In the genomic region with DNA sequence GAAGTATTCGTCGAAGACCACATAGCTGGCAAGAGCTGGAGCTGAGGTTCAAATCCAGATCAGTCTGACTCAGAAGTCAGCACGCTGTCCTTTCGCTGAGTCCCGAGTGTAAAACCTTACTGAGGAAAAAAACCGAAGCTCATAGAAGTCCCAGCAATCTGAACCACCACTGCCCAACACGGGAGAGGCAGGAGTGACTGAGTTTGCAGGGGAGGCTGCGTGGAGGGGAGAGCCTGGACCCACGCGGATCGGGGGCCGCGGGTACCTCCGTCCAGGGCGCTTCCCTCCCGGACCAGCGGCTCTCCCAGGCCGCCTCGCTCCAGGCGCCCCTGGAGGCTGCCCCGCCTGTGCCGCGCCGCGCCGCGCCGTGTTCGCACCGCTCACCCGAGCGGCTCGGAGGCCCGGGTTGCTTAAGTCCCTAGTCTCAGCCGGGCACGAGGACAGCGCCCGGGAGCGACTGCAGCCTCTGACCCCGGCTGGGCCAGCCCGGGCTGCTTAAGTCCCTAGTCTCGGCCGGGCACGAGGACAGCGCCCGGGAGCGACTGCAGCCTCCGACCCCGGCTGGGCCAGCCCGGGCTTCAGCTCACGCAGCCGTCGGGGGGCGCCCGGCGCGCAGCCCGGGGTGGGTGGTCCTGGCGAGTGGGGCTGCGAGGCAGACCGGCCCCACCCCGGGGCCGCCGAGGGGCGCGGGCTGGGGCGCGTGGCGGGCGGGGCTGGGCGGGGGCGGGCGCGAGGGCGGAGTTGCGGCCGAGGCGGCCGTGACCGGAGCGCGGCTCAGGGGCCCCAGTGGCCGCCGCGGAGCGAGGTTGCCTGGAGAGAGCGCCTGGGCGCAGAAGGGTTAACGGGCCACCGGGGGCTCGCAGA, we compare ENCODE assay signal across 1 cellular context.
A peak's percentile ranks its signal among the peaks of the same experiment; 100 is the strongest.
TF ChIP-seq lines count a peak whose summit lies in the region.

Gene ADAMTSL4 (plus strand): TSS at position 777 of the 864 bp plus-strand sequence. CDS start 2,881 bp downstream, outside the sequence.

TF ChIP-seq in HepG2, 621 proteins besides CTCF, POLR2A, EP300 and RAD21 (continued from another document and continues in another):
- TF ChIP-seq ZBTB26 (CRISPR knock-in tag; IDR thresholded peaks at IDR 0.05; ENCODE audit: borderline replicate concordance) (no peak), ERF (CRISPR knock-in tag; IDR thresholded peaks at IDR 0.05) (peak; percentile 58; the same call in 1 of the 2 replicates), NFIB (CRISPR knock-in tag; IDR thresholded peaks at IDR 0.05; ENCODE audit: borderline replicate concordance) (no peak), ZSCAN30 (CRISPR knock-in tag; IDR thresholded peaks at IDR 0.05) (no peak; the same call in 1 of the 2 replicates), MXD1 (CRISPR knock-in tag; IDR thresholded peaks at IDR 0.05) (peak; percentile 27), NFKB2 (CRISPR knock-in tag; IDR thresholded peaks at IDR 0.05; ENCODE audit: borderline replicate concordance) (peak; percentile 83; the same call in 1 of the 2 replicates), ZNF329 (CRISPR knock-in tag; IDR thresholded peaks at IDR 0.05; ENCODE audit: low read depth) (0 out of 2 replicates have a peak, but pooled peaks have one; percentile 21), NONO (IDR thresholded peaks at IDR 0.05) (no peak), NONO (CRISPR knock-in tag; conservative IDR thresholded peaks at IDR 0.05) (0 out of 2 replicates have a peak, but pooled peaks have one; percentile 2), RBM39 (IDR thresholded peaks at IDR 0.05; ENCODE audit: low read depth, low read length, poor library complexity, severe bottlenecking) (peak; percentile 62), ZNF430 (CRISPR knock-in tag; IDR thresholded peaks at IDR 0.05) (peak; percentile 48; the same call in 1 of the 2 replicates), GRHL1 (CRISPR knock-in tag; conservative IDR thresholded peaks at IDR 0.05) (no peak), SUZ12 (IDR thresholded peaks at IDR 0.05; ENCODE audit: low read depth, low read length) (no peak), PPARG (CRISPR knock-in tag; conservative IDR thresholded peaks at IDR 0.05) (peak; percentile 11; the same call in 1 of the 2 replicates), NKX3-1 (CRISPR knock-in tag; IDR thresholded peaks at IDR 0.05) (0 out of 2 replicates have a peak, but pooled peaks have one; percentile 79), ZNF770 (CRISPR knock-in tag; IDR thresholded peaks at IDR 0.05) (peak; percentile 68), STAG1 (CRISPR knock-in tag; IDR thresholded peaks at IDR 0.05) (peak; percentile 25; the same call in 1 of the 2 replicates), ZGPAT (CRISPR knock-in tag; IDR thresholded peaks at IDR 0.05) (peak; percentile 77; the same call in 1 of the 2 replicates), SOX5 (CRISPR knock-in tag; IDR thresholded peaks at IDR 0.05; ENCODE audit: borderline replicate concordance) (peak; percentile 8; the same call in 1 of the 2 replicates), PHF8 (CRISPR knock-in tag; IDR thresholded peaks at IDR 0.05) (peak; percentile 52; the same call in 1 of the 2 replicates), ZSCAN21 (CRISPR knock-in tag; IDR thresholded peaks at IDR 0.05; ENCODE audit: borderline replicate concordance) (peak; percentile 40; the same call in 1 of the 2 replicates), DNMT3B (CRISPR knock-in tag; conservative IDR thresholded peaks at IDR 0.05) (0 out of 2 replicates have a peak, but pooled peaks have one; percentile 47), ZFP90 (CRISPR knock-in tag; IDR thresholded peaks at IDR 0.05; ENCODE audit: borderline replicate concordance) (peak; percentile 42; the same call in 1 of the 2 replicates), KDM2A (CRISPR knock-in tag; IDR thresholded peaks at IDR 0.05; ENCODE audit: borderline replicate concordance, low read depth) (peak; percentile 53), ZNF891 (CRISPR knock-in tag; IDR thresholded peaks at IDR 0.05) (peak; percentile 62), ZNF652 (CRISPR knock-in tag; IDR thresholded peaks at IDR 0.05; ENCODE audit: borderline replicate concordance, low read depth) (peak; percentile 74), CCDC6 (CRISPR knock-in tag; IDR thresholded peaks at IDR 0.05) (peak; percentile 65; the same call in 1 of the 2 replicates), MEF2D (CRISPR knock-in tag; IDR thresholded peaks at IDR 0.05) (no peak), ARID4A (CRISPR knock-in tag; IDR thresholded peaks at IDR 0.05; ENCODE audit: borderline replicate concordance) (peak; percentile 45; the same call in 1 of the 2 replicates), PREB (CRISPR knock-in tag; IDR thresholded peaks at IDR 0.05) (no peak), ZNF564 (CRISPR knock-in tag; IDR thresholded peaks at IDR 0.05) (peak; percentile 84), TSC22D2 (CRISPR knock-in tag; IDR thresholded peaks at IDR 0.05; ENCODE audit: borderline replicate concordance) (0 out of 2 replicates have a peak, but pooled peaks have one; percentile 45), IKZF4 (CRISPR knock-in tag; IDR thresholded peaks at IDR 0.05; ENCODE audit: borderline replicate concordance, low read depth, not compliant biosample characterization) (no peak), MAX (IDR thresholded peaks at IDR 0.05) (peak; percentile 71)
- TF ChIP-seq, protein P1, sequence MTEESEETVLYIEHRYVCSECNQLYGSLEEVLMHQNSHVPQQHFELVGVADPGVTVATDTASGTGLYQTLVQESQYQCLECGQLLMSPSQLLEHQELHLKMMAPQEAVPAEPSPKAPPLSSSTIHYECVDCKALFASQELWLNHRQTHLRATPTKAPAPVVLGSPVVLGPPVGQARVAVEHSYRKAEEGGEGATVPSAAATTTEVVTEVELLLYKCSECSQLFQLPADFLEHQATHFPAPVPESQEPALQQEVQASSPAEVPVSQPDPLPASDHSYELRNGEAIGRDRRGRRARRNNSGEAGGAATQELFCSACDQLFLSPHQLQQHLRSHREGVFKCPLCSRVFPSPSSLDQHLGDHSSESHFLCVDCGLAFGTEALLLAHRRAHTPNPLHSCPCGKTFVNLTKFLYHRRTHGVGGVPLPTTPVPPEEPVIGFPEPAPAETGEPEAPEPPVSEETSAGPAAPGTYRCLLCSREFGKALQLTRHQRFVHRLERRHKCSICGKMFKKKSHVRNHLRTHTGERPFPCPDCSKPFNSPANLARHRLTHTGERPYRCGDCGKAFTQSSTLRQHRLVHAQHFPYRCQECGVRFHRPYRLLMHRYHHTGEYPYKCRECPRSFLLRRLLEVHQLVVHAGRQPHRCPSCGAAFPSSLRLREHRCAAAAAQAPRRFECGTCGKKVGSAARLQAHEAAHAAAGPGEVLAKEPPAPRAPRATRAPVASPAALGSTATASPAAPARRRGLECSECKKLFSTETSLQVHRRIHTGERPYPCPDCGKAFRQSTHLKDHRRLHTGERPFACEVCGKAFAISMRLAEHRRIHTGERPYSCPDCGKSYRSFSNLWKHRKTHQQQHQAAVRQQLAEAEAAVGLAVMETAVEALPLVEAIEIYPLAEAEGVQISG (CRISPR knock-in tag; IDR thresholded peaks at IDR 0.05), result peak; percentile 69; the same call in 1 of the 2 replicates
- TF ChIP-seq, protein P2, sequence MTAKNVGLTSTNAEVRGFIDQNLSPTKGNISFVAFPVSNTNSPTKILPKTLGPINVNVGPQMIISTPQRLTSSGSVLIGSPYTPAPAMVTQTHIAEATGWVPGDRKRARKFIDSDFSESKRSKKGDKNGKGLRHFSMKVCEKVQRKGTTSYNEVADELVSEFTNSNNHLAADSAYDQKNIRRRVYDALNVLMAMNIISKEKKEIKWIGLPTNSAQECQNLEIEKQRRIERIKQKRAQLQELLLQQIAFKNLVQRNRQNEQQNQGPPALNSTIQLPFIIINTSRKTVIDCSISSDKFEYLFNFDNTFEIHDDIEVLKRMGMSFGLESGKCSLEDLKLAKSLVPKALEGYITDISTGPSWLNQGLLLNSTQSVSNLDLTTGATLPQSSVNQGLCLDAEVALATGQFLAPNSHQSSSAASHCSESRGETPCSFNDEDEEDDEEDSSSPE (CRISPR knock-in tag; IDR thresholded peaks at IDR 0.05), result 0 out of 2 replicates have a peak, but pooled peaks have one; percentile 10
